In the genomic region with DNA sequence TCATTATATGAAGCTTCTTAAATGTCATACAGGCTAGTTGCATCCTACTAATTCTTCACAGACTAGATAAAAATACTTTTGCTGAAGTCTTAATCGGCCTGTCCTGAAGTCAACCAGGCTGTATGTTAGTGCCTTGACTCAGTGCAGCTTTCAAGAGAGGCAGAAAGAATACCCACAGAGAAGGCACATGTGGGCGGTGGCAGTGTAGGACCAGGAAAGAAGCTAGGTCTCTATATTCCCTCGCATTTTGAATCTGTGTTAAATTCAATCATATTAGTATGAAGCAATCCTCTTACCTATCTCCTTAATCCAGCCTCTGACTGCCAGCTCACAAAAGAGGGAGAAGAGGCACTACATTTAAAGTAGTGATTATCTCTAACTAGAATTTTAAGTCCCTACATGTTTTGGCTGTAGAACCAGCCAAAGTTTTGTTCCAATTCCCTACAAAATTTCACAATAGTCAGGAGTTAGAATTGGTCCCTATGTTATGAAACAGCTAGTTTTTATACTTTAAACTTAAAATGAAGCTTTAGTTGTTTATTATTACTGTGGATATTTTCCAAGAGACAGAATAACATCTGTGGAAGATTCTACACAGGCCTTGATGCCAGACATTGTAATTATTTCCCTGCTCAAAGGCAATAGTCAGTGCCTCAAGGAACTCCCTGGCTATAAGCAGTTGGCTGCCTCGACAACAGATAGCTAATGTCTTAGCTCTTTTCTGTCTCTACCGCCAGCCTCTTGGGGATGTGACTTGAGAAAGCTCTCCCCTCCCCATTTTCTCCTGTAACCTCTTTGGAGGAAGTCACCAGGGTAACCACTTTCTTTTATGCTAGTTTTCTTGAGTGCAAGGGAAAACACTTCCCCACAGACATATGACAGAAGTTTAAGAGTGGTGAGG, we compare ENCODE assay signal across 8 cellular contexts. TPM values are rescaled to one million over a fixed set of nuclear protein-coding genes. Genes with fewer than 3 reads are reported as not detected.
DNase-seq lines count a peak whose midpoint lies in the region; ATAC-seq and TF ChIP-seq lines count a peak whose summit lies in the region.

No MANE protein-coding gene starts in this region.

- H3K27me3 ChIP-seq in ascending aorta (no peaks in the 10 kb centered on the region), vagina (no peaks in the 10 kb centered on the region), BE2C (no peaks in the 10 kb centered on the region)

- H3K4me1 ChIP-seq in ascending aorta: peaks cover 34 to 72% of the 10 kb centered on the region in 2 donors
- H3K4me1 ChIP-seq in mucosa of descending colon (ENCODE audit: low read depth): peaks cover 47% of the 10 kb centered on the region
- peaks cover 76% of the 10 kb centered on the region for H3K4me1 ChIP-seq in vagina
- H3K4me1 ChIP-seq in BE2C: peaks cover 15% of the 10 kb centered on the region

- H3K9me3 ChIP-seq in ascending aorta (no peaks in the 10 kb centered on the region), mucosa of descending colon (no peaks in the 10 kb centered on the region), vagina (no peaks in the 10 kb centered on the region), BE2C (no peaks in the 10 kb centered on the region)

- H3K27ac ChIP-seq in ascending aorta (peak overlapping the region; percentile 84 to 87), vagina (peak overlapping the region; percentile 55)

- H3K4me3 ChIP-seq in ascending aorta: no peak overlapping the region
- no peak overlapping the region for H3K4me3 ChIP-seq in mucosa of descending colon
- H3K4me3 ChIP-seq in vagina: no peak overlapping the region
- no peak overlapping the region for H3K4me3 ChIP-seq in BE2C (ENCODE audit: low read depth, low read length)

- ATAC-seq in mucosa of descending colon (peak; percentile 3), HG03521 (IDR thresholded peaks at IDR 0.05; ENCODE audit: unreplicated experiment) (no peak), GM18907 (IDR thresholded peaks at IDR 0.05; ENCODE audit: unreplicated experiment) (no peak)

- no peaks in the 10 kb centered on the region for H3K36me3 ChIP-seq in ascending aorta
- H3K36me3 ChIP-seq in mucosa of descending colon (ENCODE audit: low read depth): no peaks in the 10 kb centered on the region
- no peaks in the 10 kb centered on the region for H3K36me3 ChIP-seq in vagina
- no peaks in the 10 kb centered on the region for H3K36me3 ChIP-seq in BE2C

- TF ChIP-seq POLR2A in vagina (IDR thresholded peaks at IDR 0.05): no peak

- intact Hi-C loops in ascending aorta (cut with DNase I): loop anchor here (2.0 kb wide), 1 partner anchor 21 kb away; no protein-coding TSS in a partner anchor
- intact Hi-C loops in mucosa of descending colon (cut with DNase I, micrococcal nuclease): no loop called here
- intact Hi-C loops in vagina (cut with DNase I): no loop called here

- DNase-seq in stimulated activated CD4-positive, alpha-beta T cell treated with anti-CD3 and anti-CD28 coated beads, Interleukin-2, amount 100 ng/mL, for 24 hours: peak; percentile 26 to 32
- DNase-seq in stimulated activated CD4-positive, alpha-beta T cell treated with anti-CD3 and anti-CD28 coated beads, Interleukin-1b, Interleukin-23, amount 100 ng/mL, for 48 hours: no peak
- DNase-seq in ascending aorta (ENCODE audit: low spot score in 2 of 2): no peak
- no peak for DNase-seq in mucosa of descending colon
- no peak for DNase-seq in vagina (ENCODE audit: extremely low spot score in 2 of 2)
- DNase-seq in BE2C: no peak

- TF ChIP-seq CTCF in ascending aorta (IDR thresholded peaks at IDR 0.05) (no peak), mucosa of descending colon (IDR thresholded peaks at IDR 0.05) (no peak), vagina (IDR thresholded peaks at IDR 0.05) (no peak), BE2C (IDR thresholded peaks at IDR 0.05; ENCODE audit: low read depth, low read length) (no peak)

RNA-seq across cellular contexts. Expression of gene CRTC3, which starts 31.9 kb away (rescaled TPM):
- total RNA-seq in ascending aorta: 35.5 TPM
- 10 to 100 TPM; 21.6 to 53.6 (median 21.7) TPM for total RNA-seq in mucosa of descending colon
- 43.5 TPM for total RNA-seq in vagina
- polyA plus RNA-seq in BE2C (2012; ENCODE audit: insufficient read depth, insufficient read length, low read depth): 16.7 TPM

Comparison
In these comparisons a context has a peak if more than half of its experiments do, and no peak if none do; other contexts are left out.
1. DNase-seq: peak in stimulated activated CD4-positive, alpha-beta T cell treated with anti-CD3 and anti-CD28 coated beads, Interleukin-2, amount 100 ng/mL, for 24 hours (2 of 2); none in stimulated activated CD4-positive, alpha-beta T cell treated with anti-CD3 and anti-CD28 coated beads, Interleukin-1b, Interleukin-23, amount 100 ng/mL, for 48 hours (single experiment), ascending aorta (0 of 2), mucosa of descending colon (0 of 3), vagina (0 of 2) and BE2C (single experiment).